ENCODE assay signal across 1 cellular context in the genomic region with DNA sequence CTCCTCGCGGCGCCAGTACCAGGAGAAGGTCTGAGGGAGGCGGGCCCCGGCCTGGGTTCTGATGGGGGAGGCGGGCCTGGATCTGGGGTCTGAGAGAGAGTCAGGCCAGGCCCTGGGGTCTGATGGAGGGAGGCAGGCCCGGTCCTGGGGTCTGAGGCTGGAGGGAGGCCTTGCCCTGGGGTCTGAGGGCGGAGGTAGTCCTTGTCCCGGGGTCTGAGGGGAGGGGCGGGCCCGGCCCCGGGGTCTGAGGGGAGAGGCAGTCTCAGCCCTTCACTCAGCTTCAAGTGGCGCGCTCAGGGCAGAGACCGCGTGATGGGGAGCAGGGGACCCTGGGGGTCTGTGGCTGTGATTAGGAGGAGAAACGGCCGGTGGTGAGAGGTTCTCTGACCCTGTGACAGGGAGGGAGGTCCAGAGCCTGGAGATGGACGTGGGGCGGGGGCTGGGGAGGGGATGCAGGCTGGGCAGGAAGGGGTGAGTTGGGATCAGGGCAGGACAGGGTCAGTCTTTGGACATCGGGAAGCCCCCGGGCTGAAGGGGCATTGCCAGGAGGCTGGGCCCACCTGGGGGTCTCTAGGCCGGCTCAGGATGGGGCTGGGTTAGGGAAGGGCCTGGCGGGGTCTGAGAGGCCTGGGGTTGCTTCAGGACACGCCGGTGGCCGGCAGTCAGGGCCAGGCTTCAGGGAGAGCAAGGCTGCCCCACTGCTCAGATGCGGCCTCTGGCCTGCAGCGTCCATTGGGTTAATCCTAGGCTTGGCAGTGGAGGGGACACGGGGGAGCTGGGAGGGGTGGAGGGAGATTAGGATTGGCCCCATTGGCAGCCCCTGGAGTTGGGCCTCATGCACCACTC.
TF ChIP-seq lines count a peak whose summit lies in the region.

No MANE protein-coding gene starts in this region.

TF ChIP-seq in H1, 55 proteins besides CTCF, POLR2A, EP300 and RAD21:
- no peak for TF ChIP-seq NANOG (IDR thresholded peaks at IDR 0.05; ENCODE audit: insufficient read depth, low read depth, low read length, poor library complexity, severe bottlenecking)
- no peak for TF ChIP-seq USF2 (IDR thresholded peaks at IDR 0.05; ENCODE audit: low read length)
- no peak for TF ChIP-seq MAFK (IDR thresholded peaks at IDR 0.05; ENCODE audit: low read depth, low read length)
- no peak for TF ChIP-seq POU5F1 (IDR thresholded peaks at IDR 0.05; ENCODE audit: low read depth, low read length)
- no peak for TF ChIP-seq SAP30 (IDR thresholded peaks at IDR 0.05; ENCODE audit: insufficient read depth, insufficient replicate concordance, low read length)
- TF ChIP-seq POLR2AphosphoS5 (IDR thresholded peaks at IDR 0.05; ENCODE audit: low read depth, low read length), result no peak
- TF ChIP-seq EZH2 (IDR thresholded peaks at IDR 0.05; ENCODE audit: low read depth, low read length, severe bottlenecking), result no peak
